Comparison of ENCODE assay signal across 10 cellular contexts in the genomic region with DNA sequence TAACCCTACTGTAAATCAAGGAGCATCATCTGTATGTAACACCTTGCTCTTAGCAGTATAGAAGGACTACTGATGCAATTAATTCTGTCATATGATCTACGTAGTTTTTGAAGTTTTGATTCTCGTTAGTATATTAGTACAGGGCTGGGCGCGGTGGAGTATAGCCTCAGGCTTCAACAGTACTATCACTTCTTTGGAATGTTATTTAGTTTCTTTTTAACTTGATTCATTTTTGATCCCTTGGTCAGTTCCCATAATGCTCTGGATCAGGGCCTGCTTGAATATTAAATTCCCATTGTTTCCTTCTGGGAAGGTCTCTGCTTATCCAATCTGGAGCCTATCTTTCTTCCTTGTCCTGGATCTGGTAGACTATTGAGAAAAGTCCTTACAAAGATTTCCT. TPM values are rescaled to one million over a fixed set of nuclear protein-coding genes. Genes with fewer than 3 reads are reported as not detected.
A peak's percentile ranks its signal among the peaks of the same experiment; 100 is the strongest.
DNase-seq lines count a peak whose midpoint lies in the region; FAIRE-seq and TF ChIP-seq lines count a peak whose summit lies in the region.
"Had no signal": no experiment of that assay in that cellular context is flagged by ENCODE, and none has a peak within 500 bp of the region (broad histone marks: within the 10 kb centered on the region; RNA-seq: fewer than 3 reads in every experiment).

No MANE protein-coding gene starts in this region.

- no peaks in the 10 kb centered on the region for H3K27me3 ChIP-seq in astrocyte (ENCODE audit: insufficient read depth, low read length)
- H3K27me3 ChIP-seq in liver (ENCODE audit: control insufficient read depth in 4 of 4, insufficient read depth in 4 of 4, low read length in 3 of 4): no peaks in the 10 kb centered on the region

- no peaks in the 10 kb centered on the region for H3K79me2 ChIP-seq in astrocyte (ENCODE audit: insufficient read depth, low read length)

- H3K4me3 ChIP-seq in astrocyte (ENCODE audit: insufficient read depth, low read depth, low read length) (no peak overlapping the region), liver (ENCODE audit: low read depth in 1 of 3, low read length in 3 of 3) (no peak overlapping the region)

- peak overlapping the region; percentile 99 for H3K27ac Mint-ChIP-seq in astrocyte (ENCODE audit: unreplicated experiment)
- H3K27ac Mint-ChIP-seq: CD8-positive, alpha-beta T cell had no signal

- peak; percentile 21 for DNase-seq in A172 (ENCODE audit: low spot score)
- peak; percentile 22 for DNase-seq in HK-2 (ENCODE audit: unreplicated experiment)
- peak; percentile 50 for DNase-seq in astrocyte (ENCODE audit: low read depth)
- DNase-seq in COR-L47 (lab: John Stamatoyannopoulos, UW): no peak
- no peak for DNase-seq in RPMI8226
- DNase-seq in head of caudate nucleus: no peak
- no peak for DNase-seq in D721Med (ENCODE audit: insufficient read length, low spot score)

- FAIRE-seq in astrocyte (lab: Jason Lieb, UNC) (no peak), D721Med (lab: Jason Lieb, UNC) (no peak)
- FAIRE-seq: urothelium cell line had no signal

- H3K36me3 Mint-ChIP-seq in astrocyte (ENCODE audit: low read depth, unreplicated experiment): no peaks in the 10 kb centered on the region
- H3K36me3 Mint-ChIP-seq: CD8-positive, alpha-beta T cell had no signal

- H3K36me3 ChIP-seq in astrocyte (ENCODE audit: insufficient read depth, low read length) (no peaks in the 10 kb centered on the region), liver (ENCODE audit: control insufficient read depth in 4 of 4, insufficient read depth in 3 of 4, low read depth in 1 of 4, low read length in 3 of 4) (no peaks in the 10 kb centered on the region)

- H4K20me1 ChIP-seq in astrocyte (ENCODE audit: insufficient read depth, low read length): no peaks in the 10 kb centered on the region

- H3K9me3 ChIP-seq in astrocyte (ENCODE audit: insufficient read depth, low read depth, low read length) (no peaks in the 10 kb centered on the region), liver (ENCODE audit: control insufficient read depth in 4 of 4, low read length in 3 of 4) (no peaks in the 10 kb centered on the region)

- peak overlapping the region; percentile 74 for H3K27ac ChIP-seq in astrocyte (ENCODE audit: low read depth, low read length)
- peak overlapping the region; percentile 72 to 87 for H3K27ac ChIP-seq in liver (ENCODE audit: low read depth in 1 of 2, low read length in 2 of 2)

- no peak overlapping the region for H2AFZ ChIP-seq in astrocyte (ENCODE audit: low read depth, low read length)

- H3K9ac ChIP-seq in astrocyte (ENCODE audit: low read length) (peak overlapping the region; percentile 63), liver (ENCODE audit: low read depth in 1 of 2, low read length in 2 of 2) (no peak overlapping the region)

- H3K4me3 Mint-ChIP-seq in astrocyte (ENCODE audit: unreplicated experiment): peak overlapping the region; percentile 27

- peak overlapping the region; percentile 68 for H3K4me2 ChIP-seq in astrocyte (ENCODE audit: low read length)

- H3K27me3 Mint-ChIP-seq in astrocyte (ENCODE audit: low read depth, unreplicated experiment): no peaks in the 10 kb centered on the region

- intact Hi-C loops in head of caudate nucleus (cut with DNase I): no loop called here

- peaks cover 42% of the 10 kb centered on the region for H3K4me1 Mint-ChIP-seq in astrocyte (ENCODE audit: low read depth, unreplicated experiment)

- 96% methylated on average over 4 of the region's 4 CpGs for WGBS in liver

- H3K4me1 ChIP-seq in astrocyte (ENCODE audit: insufficient read depth, low read length): peaks cover 14% of the 10 kb centered on the region
- peaks cover 4 to 17% (median 10%) of the 10 kb centered on the region in 4 donors for H3K4me1 ChIP-seq in liver (ENCODE audit: control insufficient read depth in 4 of 4, insufficient read depth in 4 of 4, low read length in 3 of 4)

- H3K9me3 Mint-ChIP-seq in astrocyte (ENCODE audit: unreplicated experiment): no peaks in the 10 kb centered on the region
- H3K9me3 Mint-ChIP-seq: CD8-positive, alpha-beta T cell had no signal

- no peak for TF ChIP-seq RAD21 in liver (IDR thresholded peaks at IDR 0.05)

- TF ChIP-seq CTCF in astrocyte (IDR thresholded peaks at IDR 0.05; ENCODE audit: insufficient read depth, low read depth, low read length) (no peak), liver (IDR thresholded peaks at IDR 0.05; ENCODE audit: low read depth, low read length, missing input control) (no peak), D721Med (IDR thresholded peaks at IDR 0.05; ENCODE audit: insufficient read depth, missing control alignments) (no peak)

TF ChIP-seq in liver, 16 proteins besides CTCF, POLR2A, EP300 and RAD21:
- no peak for TF ChIP-seq SP1 (IDR thresholded peaks at IDR 0.05)
- TF ChIP-seq JUND (IDR thresholded peaks at IDR 0.05): no peak
- no peak for TF ChIP-seq EGR1 (IDR thresholded peaks at IDR 0.05; ENCODE audit: low read depth in 2 of 2)
- no peak for TF ChIP-seq TAF1 (conservative IDR thresholded peaks at IDR 0.05)
- no peak for TF ChIP-seq HNF4G (IDR thresholded peaks at IDR 0.05)

RNA-seq across cellular contexts. Expression of a gene that starts 23.9 kb away (rescaled TPM):
- 14.5 and 16.3 TPM in 2 replicates for total RNA-seq in A172 (2014; rRNA removed; shearing (Covaris generic))
- total RNA-seq in astrocyte (15.0 and 16.4 TPM in 2 replicates), liver (10 to 100 TPM in 1 of 2 donors, 1 to 10 TPM in 1; 7.3 to 10.2 TPM)
- polyA plus RNA-seq in liver: 1 to 10 TPM; 1.3 to 1.8 TPM

Comparison
In these comparisons a context has a peak if more than half of its experiments do, and no peak if none do; other contexts are left out.
1. DNase-seq: peak in A172 (single experiment), HK-2 (single experiment) and astrocyte (single experiment); none in COR-L47 (single experiment), RPMI8226 (single experiment), head of caudate nucleus (0 of 42) and D721Med (single experiment).